Comparison of ENCODE assay signal across 22 cellular contexts in the genomic region with DNA sequence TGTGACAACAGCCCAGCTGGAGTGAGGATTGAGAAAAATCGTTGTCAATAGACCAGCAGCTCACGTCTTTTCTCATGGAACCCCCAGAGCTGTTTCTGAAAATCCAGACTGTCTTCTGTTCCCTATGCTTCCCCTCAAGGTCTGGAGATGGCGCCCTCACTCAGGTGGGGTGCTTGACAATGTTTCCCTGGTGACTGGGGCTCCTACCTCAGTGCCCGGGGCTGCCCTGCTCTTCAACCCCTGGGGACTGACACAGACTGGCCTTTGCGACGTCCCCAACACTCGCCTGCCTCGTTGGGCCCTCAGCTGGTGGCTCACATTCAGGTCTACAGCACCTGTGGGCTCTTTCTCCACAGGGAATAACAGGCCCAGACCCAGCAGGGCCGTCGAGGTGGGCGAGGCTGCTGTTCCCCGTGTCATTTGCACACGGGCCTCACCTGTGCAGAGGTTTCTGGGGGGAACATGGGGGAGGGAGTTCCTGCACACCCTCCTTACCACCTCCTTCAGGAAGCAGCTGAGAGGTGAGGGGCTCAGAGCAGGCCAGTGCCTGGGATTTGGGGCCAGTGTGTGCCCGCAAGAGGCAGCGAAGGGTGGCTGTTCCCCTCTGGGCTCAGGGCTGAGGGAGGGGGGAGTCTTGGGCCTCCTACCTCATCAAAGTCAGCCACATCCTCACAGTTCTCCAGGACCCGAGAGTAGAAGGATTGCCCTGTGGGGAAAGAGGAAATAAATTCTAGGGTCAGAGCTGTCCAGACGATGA. TPM values are rescaled to one million over a fixed set of nuclear protein-coding genes. Genes with fewer than 3 reads are reported as not detected.
"Had no signal": no experiment of that assay in that cellular context is flagged by ENCODE, and none has a peak within 500 bp of the region (broad histone marks: within the 10 kb centered on the region; RNA-seq: fewer than 3 reads in every experiment).

No MANE protein-coding gene starts in this region.

- ATAC-seq: activated CD4-positive, alpha-beta T cell treated with anti-CD3 and anti-CD28 coated beads for 36 hours; activated T-helper 17 cell treated with anti-CD3 and anti-CD28 coated beads, Interleukin-2, amount 50 U/mL, for 72 hours; gastroesophageal sphincter; heart left ventricle; naive thymus-derived CD8-positive, alpha-beta T cell had no signal

- H3K79me2 ChIP-seq: parathyroid adenoma had no signal

- H3K4me3 Mint-ChIP-seq: activated CD4-positive, alpha-beta memory T cell treated with anti-CD3 and anti-CD28 coated beads for 36 hours; activated CD4-positive, alpha-beta T cell treated with anti-CD3 and anti-CD28 coated beads for 36 hours; activated T-helper 17 cell treated with anti-CD3 and anti-CD28 coated beads, Interleukin-2, amount 50 U/mL, for 72 hours; dendritic cell treated with granulocyte-macrophage colony-stimulating factor and Interleukin-4, amounts not matched to agents 40 ng/mL and 50 ng/mL, for 4 days; naive thymus-derived CD8-positive, alpha-beta T cell had no signal

- H3K36me3 Mint-ChIP-seq: activated CD4-positive, alpha-beta memory T cell treated with anti-CD3 and anti-CD28 coated beads for 36 hours; naive thymus-derived CD8-positive, alpha-beta T cell had no signal

- H3K9me3 ChIP-seq: ascending aorta, esophagus muscularis mucosa, gastroesophageal sphincter, heart left ventricle, neutrophil had no signal

- H3K36me3 ChIP-seq: ascending aorta, esophagus muscularis mucosa, gastroesophageal sphincter, heart left ventricle, neutrophil had no signal

- H3K4me1 ChIP-seq: ascending aorta, esophagus muscularis mucosa, gastroesophageal sphincter had no signal

- H3K9me3 Mint-ChIP-seq: activated CD4-positive, alpha-beta memory T cell treated with anti-CD3 and anti-CD28 coated beads for 36 hours; activated T-helper 17 cell treated with anti-CD3 and anti-CD28 coated beads, Interleukin-2, amount 50 U/mL, for 72 hours; dendritic cell treated with granulocyte-macrophage colony-stimulating factor and Interleukin-4, amounts not matched to agents 40 ng/mL and 50 ng/mL, for 4 days; naive thymus-derived CD8-positive, alpha-beta T cell had no signal

- H2AFZ ChIP-seq: parathyroid adenoma had no signal

- H3K4me1 Mint-ChIP-seq: activated CD4-positive, alpha-beta T cell treated with anti-CD3 and anti-CD28 coated beads for 36 hours; activated T-helper 17 cell treated with anti-CD3 and anti-CD28 coated beads, Interleukin-2, amount 50 U/mL, for 72 hours; naive thymus-derived CD8-positive, alpha-beta T cell had no signal

- H3K9ac ChIP-seq: parathyroid adenoma had no signal

- H3K27me3 Mint-ChIP-seq: activated CD4-positive, alpha-beta memory T cell treated with anti-CD3 and anti-CD28 coated beads for 36 hours; activated CD4-positive, alpha-beta T cell treated with anti-CD3 and anti-CD28 coated beads for 36 hours had no signal

- H3K4me3 ChIP-seq: ascending aorta, esophagus muscularis mucosa, gastroesophageal sphincter, heart left ventricle had no signal

- DNase-seq: activated CD4-positive, alpha-beta memory T cell treated with anti-CD3 and anti-CD28 coated beads for 36 hours; activated CD4-positive, alpha-beta T cell treated with anti-CD3 and anti-CD28 coated beads for 36 hours; activated naive CD4-positive, alpha-beta T cell treated with anti-CD3 and anti-CD28 coated beads, Interleukin-2, amount 50 U/mL, for 16 hours; cerebellar nuclear complex; effector CD8-positive, alpha-beta T cell; heart left ventricle; kidney glomerular epithelial cell; mesenchymal stem cell; naive thymus-derived CD8-positive, alpha-beta T cell; stimulated activated CD4-positive, alpha-beta T cell treated with anti-CD3 and anti-CD28 coated beads, Interleukin-2, amount 100 ng/mL, for 24 hours; stimulated activated naive CD4-positive, alpha-beta T cell treated with Interleukin-2 at 50 U/mL for 16 hours; SW 1271; T-helper 2 cell; trophoblast cell had no signal

- H3K27ac ChIP-seq: ascending aorta, esophagus muscularis mucosa, gastroesophageal sphincter, heart left ventricle, neutrophil, parathyroid adenoma had no signal

- H3K27ac Mint-ChIP-seq: activated CD4-positive, alpha-beta memory T cell treated with anti-CD3 and anti-CD28 coated beads for 36 hours; activated CD4-positive, alpha-beta T cell treated with anti-CD3 and anti-CD28 coated beads for 36 hours; activated T-helper 17 cell treated with anti-CD3 and anti-CD28 coated beads, Interleukin-2, amount 50 U/mL, for 72 hours; dendritic cell treated with granulocyte-macrophage colony-stimulating factor and Interleukin-4, amounts not matched to agents 40 ng/mL and 50 ng/mL, for 4 days; naive thymus-derived CD8-positive, alpha-beta T cell had no signal

- FAIRE-seq: endothelial cell of umbilical vein had no signal

- H3K27me3 ChIP-seq: ascending aorta had no signal

RNA-seq across cellular contexts. Expression of a gene that starts 59.3 kb away (rescaled TPM):
- total RNA-seq: ascending aorta had no signal
